17 cellular contexts compared by ENCODE assay signal in genomic region chr6:50591135-50591534, GRCh38.
DNase-seq lines count a peak whose midpoint lies in the region; ATAC-seq and TF ChIP-seq lines count a peak whose summit lies in the region.
"Had no signal": no experiment of that assay in that cellular context is flagged by ENCODE, and none has a peak within 500 bp of the region (broad histone marks: within the 10 kb centered on the region; RNA-seq: fewer than 3 reads in every experiment).

No MANE protein-coding gene starts in this region.

- peak; percentile 64 for DNase-seq in ELF-1 (ENCODE audit: low read depth, low spot score)
- peak; percentile 14 for DNase-seq in Karpas-422
- peak; percentile 9 for DNase-seq in WTC11 (ENCODE audit: low spot score)
- peak; percentile 85 for DNase-seq in mesendoderm
- no peak for DNase-seq in occipital lobe (lab: John Stamatoyannopoulos, UW)
- no peak for DNase-seq in NCI-H1092 treated with DMSO at 0.1 percent for 48 hours (lab: John Stamatoyannopoulos, UW)
- DNase-seq in T-helper 1 cell = no peak
- DNase-seq: CD8-positive, alpha-beta memory T cell; NCI-H146; NCI-H2081 treated with DMSO at 0.1 percent for 48 hours; OCI-M1; RPMI8226 had no signal

- no peak overlapping the region for H3K4me2 ChIP-seq in Karpas-422 (ENCODE audit: low read depth, low read length, poor library complexity, severe bottlenecking)
- no peak overlapping the region for H3K4me2 ChIP-seq in mesendoderm (ENCODE audit: low read length)
- H3K4me2 ChIP-seq: KMS-11 had no signal

- no peaks in the 10 kb centered on the region for H3K9me2 ChIP-seq in Karpas-422 (replicated peaks; ENCODE audit: insufficient read depth, low read length)

- no peaks in the 10 kb centered on the region for H3K36me3 ChIP-seq in Karpas-422 (ENCODE audit: insufficient read depth, low read length)
- H3K36me3 ChIP-seq in mesendoderm (ENCODE audit: control insufficient read depth, insufficient read depth, low read length) = no peaks in the 10 kb centered on the region
- H3K36me3 ChIP-seq: HAP-1 had no signal

- no peak overlapping the region for H3K4ac ChIP-seq in mesendoderm (ENCODE audit: low read depth, low read length)

- H3K79me2 ChIP-seq in Karpas-422 (ENCODE audit: low read length) = no peaks in the 10 kb centered on the region
- no peaks in the 10 kb centered on the region for H3K79me2 ChIP-seq in mesendoderm (ENCODE audit: control insufficient read depth, insufficient read depth, low read length)

- H2BK15ac ChIP-seq in mesendoderm (replicated peaks; ENCODE audit: low read depth) = no peak overlapping the region

- H3K4me3 Mint-ChIP-seq in WTC11 = no peak overlapping the region
- H3K4me3 Mint-ChIP-seq: CD8-positive, alpha-beta memory T cell; T-helper 1 cell treated with Interleukin-12 subunit alpha and Interleukin-12 subunit beta and Interleukin-4 antibody, amounts not matched to agents 30 μg/mL and 1 μg/mL, for 36 hours had no signal

- H3K27me3 Mint-ChIP-seq in WTC11 (ENCODE audit: low read depth) = no peaks in the 10 kb centered on the region
- H3K27me3 Mint-ChIP-seq: CD8-positive, alpha-beta memory T cell had no signal

- H4K5ac ChIP-seq in mesendoderm (ENCODE audit: low read length) = no peak overlapping the region

- no peak overlapping the region for H3K56ac ChIP-seq in mesendoderm (ENCODE audit: low read length)

- TF ChIP-seq CTCF in WTC11 (IDR thresholded peaks at IDR 0.05) = no peak

- H3K4me1 ChIP-seq in Karpas-422 (ENCODE audit: low read length) (no peaks in the 10 kb centered on the region), mesendoderm (ENCODE audit: control insufficient read depth, low read depth, low read length) (no peaks in the 10 kb centered on the region)
- H3K4me1 ChIP-seq: HAP-1 had no signal

- no peaks in the 10 kb centered on the region for H3K79me1 ChIP-seq in mesendoderm (ENCODE audit: low read length)

- POLR2A ChIA-PET in WTC11 (lab: Charles Lee) = no interaction called here

- no peak overlapping the region for H2AFZ ChIP-seq in Karpas-422 (ENCODE audit: low read length)

- H3K4me3 ChIP-seq in Karpas-422 (ENCODE audit: low read length) (no peak overlapping the region), mesendoderm (ENCODE audit: low read length) (no peak overlapping the region)
- H3K4me3 ChIP-seq: HAP-1, SK-N-MC had no signal

- no peak overlapping the region for H3K18ac ChIP-seq in mesendoderm (ENCODE audit: low read length)

- no peak overlapping the region for H4K8ac ChIP-seq in mesendoderm (ENCODE audit: low read depth, low read length)

- ATAC-seq in WTC11 = peak; percentile 73
- ATAC-seq: HepG2 had no signal

- H3K4me1 Mint-ChIP-seq in WTC11 = peaks cover 7% of the 10 kb centered on the region; the same call in 1 of the 2 replicates
- H3K4me1 Mint-ChIP-seq: CD8-positive, alpha-beta memory T cell had no signal

- H2BK5ac ChIP-seq in mesendoderm (ENCODE audit: low read length) = no peak overlapping the region

- H4K20me1 ChIP-seq in Karpas-422 (ENCODE audit: insufficient read depth, low read depth, low read length) = no peaks in the 10 kb centered on the region

- no CpG with 5 or more reads among the region's 4 CpGs for WGBS in mesendoderm (ENCODE audit: extremely low coverage, insufficient coverage, low lambda C conversion rate)

- no peak overlapping the region for H2BK120ac ChIP-seq in mesendoderm (ENCODE audit: low read depth, low read length)

- CTCF ChIA-PET in WTC11 (lab: Charles Lee) = interaction anchor here (0.9 to 1.2 kb wide), 3 partner anchors 10 to 446 kb away, joined by 3 to 7 read pairs (median 5); no protein-coding TSS in a partner anchor

- H3K27ac Mint-ChIP-seq in WTC11 = no peak overlapping the region
- H3K27ac Mint-ChIP-seq: CD8-positive, alpha-beta memory T cell; T-helper 1 cell treated with Interleukin-12 subunit alpha and Interleukin-12 subunit beta and Interleukin-4 antibody, amounts not matched to agents 30 μg/mL and 1 μg/mL, for 36 hours had no signal

- no peaks in the 10 kb centered on the region for H3K9me3 Mint-ChIP-seq in WTC11
- H3K9me3 Mint-ChIP-seq: T-helper 1 cell treated with Interleukin-12 subunit alpha and Interleukin-12 subunit beta and Interleukin-4 antibody, amounts not matched to agents 30 μg/mL and 1 μg/mL, for 36 hours had no signal

- no peak overlapping the region for H3K27ac ChIP-seq in Karpas-422 (ENCODE audit: low read length)
- H3K27ac ChIP-seq in mesendoderm (ENCODE audit: low read depth, low read length) = no peak overlapping the region
- H3K27ac ChIP-seq: KMS-11, SK-N-MC had no signal

- no peak overlapping the region for H3K23ac ChIP-seq in mesendoderm (ENCODE audit: low read length)

- H3K27me3 ChIP-seq in Karpas-422 (ENCODE audit: low read length) (no peaks in the 10 kb centered on the region), mesendoderm (ENCODE audit: insufficient read depth, low read length, poor library complexity) (no peaks in the 10 kb centered on the region)

- no peak overlapping the region for H2AK5ac ChIP-seq in mesendoderm (ENCODE audit: low read length)

- no peaks in the 10 kb centered on the region for H3K36me3 Mint-ChIP-seq in WTC11
- H3K36me3 Mint-ChIP-seq: CD8-positive, alpha-beta memory T cell had no signal

- no peak overlapping the region for H3K9ac ChIP-seq in Karpas-422 (ENCODE audit: low read length)
- no peak overlapping the region for H3K9ac ChIP-seq in mesendoderm (ENCODE audit: low read length)
- H3K9ac ChIP-seq: KMS-11 had no signal

- no peaks in the 10 kb centered on the region for H3K9me3 ChIP-seq in Karpas-422 (ENCODE audit: low read length)
- H3K9me3 ChIP-seq: HAP-1 had no signal

TF ChIP-seq in WTC11, 78 proteins besides CTCF, POLR2A, EP300 and RAD21:
- TF ChIP-seq NFE2L1 (CRISPR knock-in tag; IDR thresholded peaks at IDR 0.05) (no peak), EMX1 (CRISPR knock-in tag; IDR thresholded peaks at IDR 0.05) (no peak), ZNF425 (CRISPR knock-in tag; conservative IDR thresholded peaks at IDR 0.05) (no peak), NFYB (CRISPR knock-in tag; conservative IDR thresholded peaks at IDR 0.05; ENCODE audit: low read depth) (no peak), TP53 (CRISPR knock-in tag; IDR thresholded peaks at IDR 0.05) (no peak), ZSCAN18 (CRISPR knock-in tag; IDR thresholded peaks at IDR 0.05) (no peak), HMGA2 (CRISPR knock-in tag; IDR thresholded peaks at IDR 0.05) (no peak), PRRX2 (CRISPR knock-in tag; IDR thresholded peaks at IDR 0.05) (no peak)
TF ChIP-seq in WTC11: peak in this region for 0.

Comparison
In these comparisons a context has a peak if more than half of its experiments do, and no peak if none do; other contexts are left out.
1. DNase-seq: peak in ELF-1 (single experiment), Karpas-422 (single experiment), WTC11 (single experiment) and mesendoderm (single experiment); none in occipital lobe (single experiment), NCI-H1092 treated with DMSO at 0.1 percent for 48 hours (single experiment) and T-helper 1 cell (0 of 5).